1 cellular context compared by ENCODE assay signal in the genomic region with DNA sequence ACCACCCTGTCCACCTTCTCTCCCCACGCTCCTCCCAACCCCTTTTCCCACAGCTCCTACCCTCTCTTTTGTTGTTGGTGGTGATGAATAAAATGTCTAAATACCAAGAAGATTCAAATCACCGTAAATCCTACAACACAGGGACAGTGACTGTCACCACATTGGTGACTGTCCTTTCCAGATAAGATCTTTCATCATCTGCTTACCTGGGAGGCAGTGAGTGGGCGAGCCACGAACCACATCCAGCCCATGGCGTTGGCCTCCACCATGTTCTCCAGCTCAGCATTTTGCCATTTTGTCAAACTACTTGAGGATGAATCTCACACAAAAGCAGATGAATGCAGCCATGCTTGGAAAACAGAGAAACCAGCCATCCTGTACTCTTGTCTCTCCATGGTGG.
TF ChIP-seq lines count a peak whose summit lies in the region.

No MANE protein-coding gene starts in this region.

TF ChIP-seq in H1, 55 proteins besides CTCF, POLR2A, EP300 and RAD21:
- no peak for TF ChIP-seq PHF8 (conservative IDR thresholded peaks at IDR 0.05; ENCODE audit: low read depth, low read length)
- TF ChIP-seq CBX8 (IDR thresholded peaks at IDR 0.05; ENCODE audit: borderline replicate concordance, low read depth, low read length) = no peak
- no peak for TF ChIP-seq SP2 (IDR thresholded peaks at IDR 0.05; ENCODE audit: low read length)
- no peak for TF ChIP-seq NANOG (IDR thresholded peaks at IDR 0.05; ENCODE audit: insufficient read depth, low read depth, low read length, poor library complexity, severe bottlenecking)
- TF ChIP-seq SIRT6 (IDR thresholded peaks at IDR 0.05; ENCODE audit: low read length) = no peak
- no peak for TF ChIP-seq NRF1 (IDR thresholded peaks at IDR 0.05; ENCODE audit: low read depth, low read length)
- no peak for TF ChIP-seq KDM5A (IDR thresholded peaks at IDR 0.05; ENCODE audit: low read length)
- no peak for TF ChIP-seq POLR2AphosphoS5 (IDR thresholded peaks at IDR 0.05; ENCODE audit: low read depth, low read length)
- TF ChIP-seq BACH1 (IDR thresholded peaks at IDR 0.05; ENCODE audit: low read length) = no peak
TF ChIP-seq in H1: peak in this region for 0.
